ENCODE assay signal across 18 cellular contexts in genomic region chr20:52305843-52306242, GRCh38.
A peak's percentile ranks its signal among the peaks of the same experiment; 100 is the strongest.
DNase-seq lines count a peak whose midpoint lies in the region; ATAC-seq lines count a peak whose summit lies in the region.
"Had no signal": no experiment of that assay in that cellular context is flagged by ENCODE, and none has a peak within 500 bp of the region (broad histone marks: within the 10 kb centered on the region; RNA-seq: fewer than 3 reads in every experiment).

No MANE protein-coding gene starts in this region.

- peaks cover 42 to 56% (median 45%) of the 10 kb centered on the region in 3 donors for H3K4me1 Mint-ChIP-seq in T-cell
- peaks cover 22% of the 10 kb centered on the region for H3K4me1 Mint-ChIP-seq in activated CD8-positive, alpha-beta memory T cell treated with anti-CD3 and anti-CD28 coated beads, Interleukin-2, amount 10 ng/mL, durations not matched to agents 7 days and 5 days
- peaks cover 26% of the 10 kb centered on the region for H3K4me1 Mint-ChIP-seq in activated naive CD8-positive, alpha-beta T cell treated with anti-CD3 and anti-CD28 coated beads, Interleukin-2, amount 10 ng/mL, durations not matched to agents 7 days and 5 days

- H3K27ac ChIP-seq in caudate nucleus (ENCODE audit: low read depth, low read length), result no peak overlapping the region
- H3K27ac ChIP-seq: ascending aorta, C4-2B, foreskin keratinocyte, ovary, skin epidermis, suprapubic skin had no signal

- no peaks in the 10 kb centered on the region for H3K9me3 Mint-ChIP-seq in T-cell
- no peaks in the 10 kb centered on the region for H3K9me3 Mint-ChIP-seq in activated CD8-positive, alpha-beta memory T cell treated with anti-CD3 and anti-CD28 coated beads, Interleukin-2, amount 10 ng/mL, durations not matched to agents 7 days and 5 days (ENCODE audit: low read depth)
- peaks cover 1% of the 10 kb centered on the region for H3K9me3 Mint-ChIP-seq in activated naive CD8-positive, alpha-beta T cell treated with anti-CD3 and anti-CD28 coated beads, Interleukin-2, amount 10 ng/mL, durations not matched to agents 7 days and 5 days

- POLR2A ChIA-PET in T-cell (lab: Charles Lee), result interaction anchor here (0.6 to 1.1 kb wide), 5 partner anchors 10 to 910 kb away, joined by 3 to 9 read pairs (median 3); no protein-coding TSS in a partner anchor
- POLR2A ChIA-PET in activated naive CD8-positive, alpha-beta T cell treated with anti-CD3 and anti-CD28 coated beads, Interleukin-2, amount 10 ng/mL, durations not matched to agents 7 days and 5 days (lab: Charles Lee), result interaction anchor here (0.5 to 1.9 kb wide), 4 partner anchors 103 to 1304 kb away, joined by 3 to 8 read pairs (median 4); partner anchors contain the start of gene ZFP64

- no peaks in the 10 kb centered on the region for H3K36me3 Mint-ChIP-seq in T-cell
- no peaks in the 10 kb centered on the region for H3K36me3 Mint-ChIP-seq in activated CD8-positive, alpha-beta memory T cell treated with anti-CD3 and anti-CD28 coated beads, Interleukin-2, amount 10 ng/mL, durations not matched to agents 7 days and 5 days
- no peaks in the 10 kb centered on the region for H3K36me3 Mint-ChIP-seq in activated naive CD8-positive, alpha-beta T cell treated with anti-CD3 and anti-CD28 coated beads, Interleukin-2, amount 10 ng/mL, durations not matched to agents 7 days and 5 days

- H3K27ac Mint-ChIP-seq in T-cell, result peak overlapping the region; percentile 70 to 83
- H3K27ac Mint-ChIP-seq in activated CD8-positive, alpha-beta memory T cell treated with anti-CD3 and anti-CD28 coated beads, Interleukin-2, amount 10 ng/mL, durations not matched to agents 7 days and 5 days, result peak overlapping the region; percentile 12
- H3K27ac Mint-ChIP-seq in activated naive CD8-positive, alpha-beta T cell treated with anti-CD3 and anti-CD28 coated beads, Interleukin-2, amount 10 ng/mL, durations not matched to agents 7 days and 5 days, result peak overlapping the region; percentile 89

- DNase-seq in T-cell (peak in 26 of 34 experiments; percentile 1 to 39 (median 11)), NCI-H1092 treated with DMSO at 0.1 percent for 48 hours (lab: John Stamatoyannopoulos, UW) (no peak), HK-2 (ENCODE audit: unreplicated experiment) (no peak), caudate nucleus (lab: John Stamatoyannopoulos, UW) (no peak)
- peak; percentile 54 for DNase-seq in activated CD8-positive, alpha-beta memory T cell treated with anti-CD3 and anti-CD28 coated beads, Interleukin-2, amount 10 ng/mL, durations not matched to agents 7 days and 5 days
- DNase-seq in activated naive CD8-positive, alpha-beta T cell treated with anti-CD3 and anti-CD28 coated beads, Interleukin-2, amount 10 ng/mL, durations not matched to agents 7 days and 5 days, result peak; percentile 57
- no peak for DNase-seq in stimulated activated naive CD8-positive, alpha-beta T cell treated with anti-CD3 and anti-CD28 coated beads, Interleukin-15, Interleukin-2, amounts not matched to agents 100 U/mL and 50 U/mL, for 24 hours
- DNase-seq: foreskin keratinocyte, NCI-H146, NCI-H446, ovary, SHP77 treated with DMSO at 0.1 percent for 48 hours, T-helper 9 cell had no signal

- H3K27me3 Mint-ChIP-seq in T-cell, result no peaks in the 10 kb centered on the region
- peaks cover 4% of the 10 kb centered on the region for H3K27me3 Mint-ChIP-seq in activated CD8-positive, alpha-beta memory T cell treated with anti-CD3 and anti-CD28 coated beads, Interleukin-2, amount 10 ng/mL, durations not matched to agents 7 days and 5 days
- peaks cover 2% of the 10 kb centered on the region for H3K27me3 Mint-ChIP-seq in activated naive CD8-positive, alpha-beta T cell treated with anti-CD3 and anti-CD28 coated beads, Interleukin-2, amount 10 ng/mL, durations not matched to agents 7 days and 5 days

- CTCF ChIA-PET in T-cell (lab: Charles Lee), result interaction anchor here (0.6 to 1.0 kb wide), 6 partner anchors 10 to 1997 kb away, joined by 3 to 5 read pairs (median 4); no protein-coding TSS in a partner anchor
- CTCF ChIA-PET in activated CD8-positive, alpha-beta memory T cell treated with anti-CD3 and anti-CD28 coated beads, Interleukin-2, amount 10 ng/mL, durations not matched to agents 7 days and 5 days (lab: Charles Lee), result interaction anchor here (1.0 to 1.8 kb wide), 4 partner anchors 10 to 177 kb away, joined by 3 to 6 read pairs (median 4); no protein-coding TSS in a partner anchor

- peak overlapping the region in 2 of 3 donors; percentile 7 to 12 for H3K4me3 Mint-ChIP-seq in T-cell
- no peak overlapping the region for H3K4me3 Mint-ChIP-seq in activated CD8-positive, alpha-beta memory T cell treated with anti-CD3 and anti-CD28 coated beads, Interleukin-2, amount 10 ng/mL, durations not matched to agents 7 days and 5 days
- peak overlapping the region; percentile 6 for H3K4me3 Mint-ChIP-seq in activated naive CD8-positive, alpha-beta T cell treated with anti-CD3 and anti-CD28 coated beads, Interleukin-2, amount 10 ng/mL, durations not matched to agents 7 days and 5 days

- peak; percentile 84 to 98 (median 98) for ATAC-seq in T-cell (replicated peaks in 1 of 4)
- peak; percentile 83 for ATAC-seq in activated CD8-positive, alpha-beta memory T cell treated with anti-CD3 and anti-CD28 coated beads, Interleukin-2, amount 10 ng/mL, durations not matched to agents 7 days and 5 days
- peak; percentile 97 for ATAC-seq in activated naive CD8-positive, alpha-beta T cell treated with anti-CD3 and anti-CD28 coated beads, Interleukin-2, amount 10 ng/mL, durations not matched to agents 7 days and 5 days (ENCODE audit: low read depth)
- peak; percentile 72 for ATAC-seq in stimulated activated naive CD8-positive, alpha-beta T cell treated with anti-CD3 and anti-CD28 coated beads, Interleukin-15, Interleukin-2, amounts not matched to agents 100 U/mL and 50 U/mL, for 24 hours
- ATAC-seq: foreskin keratinocyte, left lobe of liver had no signal

Comparison
In these comparisons a context has a peak if more than half of its experiments do, and no peak if none do; other contexts are left out.
1. DNase-seq: peak in T-cell (26 of 34), activated CD8-positive, alpha-beta memory T cell treated with anti-CD3 and anti-CD28 coated beads, Interleukin-2, amount 10 ng/mL, durations not matched to agents 7 days and 5 days (single experiment) and activated naive CD8-positive, alpha-beta T cell treated with anti-CD3 and anti-CD28 coated beads, Interleukin-2, amount 10 ng/mL, durations not matched to agents 7 days and 5 days (single experiment); none in stimulated activated naive CD8-positive, alpha-beta T cell treated with anti-CD3 and anti-CD28 coated beads, Interleukin-15, Interleukin-2, amounts not matched to agents 100 U/mL and 50 U/mL, for 24 hours (single experiment), NCI-H1092 treated with DMSO at 0.1 percent for 48 hours (single experiment), HK-2 (single experiment) and caudate nucleus (0 of 61).
2. H3K27ac Mint-ChIP-seq: peak in every context shown above with its lines; median percentile 89 in activated naive CD8-positive, alpha-beta T cell treated with anti-CD3 and anti-CD28 coated beads, Interleukin-2, amount 10 ng/mL, durations not matched to agents 7 days and 5 days; 76 in T-cell; 12 in activated CD8-positive, alpha-beta memory T cell treated with anti-CD3 and anti-CD28 coated beads, Interleukin-2, amount 10 ng/mL, durations not matched to agents 7 days and 5 days.
3. Peak in every context shown above with its lines, with median percentiles within 50 percentile points of each other: ATAC-seq.